16 cellular contexts compared by ENCODE assay signal in the genomic region with DNA sequence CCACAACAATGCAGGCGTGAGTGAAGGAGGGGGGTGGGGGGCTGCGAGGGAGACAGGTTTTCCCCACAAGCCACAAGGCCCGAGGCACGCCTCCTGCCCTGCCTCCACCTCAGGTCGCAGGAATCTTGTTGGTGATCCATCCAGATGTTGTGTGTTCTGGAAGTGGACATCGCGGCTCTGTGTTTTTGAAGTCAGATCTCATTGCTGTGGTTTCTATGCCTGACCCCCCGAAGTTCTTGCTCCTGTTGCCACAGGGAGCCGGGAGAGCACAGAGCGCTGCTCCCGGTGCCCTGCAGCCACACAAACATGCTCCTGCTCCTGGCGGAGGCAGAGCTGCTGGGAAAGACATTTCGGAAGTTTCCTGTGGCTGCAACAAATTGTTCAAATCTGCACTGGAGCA.
"Had no signal": no experiment of that assay in that cellular context is flagged by ENCODE, and none has a peak within 500 bp of the region (broad histone marks: within the 10 kb centered on the region; RNA-seq: fewer than 3 reads in every experiment).

No MANE protein-coding gene starts in this region.

- H3K9ac ChIP-seq: SK-N-SH had no signal

- H3K4me3 ChIP-seq: tibial nerve had no signal

- H3K4me1 ChIP-seq: tibial nerve had no signal

- H3K4me1 Mint-ChIP-seq: activated B cell treated with CpG ODN at 0.5 μM for 24 hours had no signal

- DNase-seq: activated B cell treated with CpG ODN at 0.5 μM for 24 hours; activated CD4-positive, alpha-beta memory T cell treated with anti-CD3 and anti-CD28 coated beads for 36 hours; activated CD4-positive, alpha-beta T cell treated with anti-CD3 and anti-CD28 coated beads for 4 hours; activated T-cell treated with anti-CD3 and anti-CD28 coated beads for 4 hours; effector memory CD4-positive, alpha-beta T cell; foreskin melanocyte; glutamatergic neuron; hippocampal formation; naive thymus-derived CD4-positive, alpha-beta T cell; SK-N-SH had no signal

- H3K27ac ChIP-seq: tibial nerve had no signal

- H3K4me3 Mint-ChIP-seq: activated B cell treated with CpG ODN at 0.5 μM for 24 hours; activated CD4-positive, alpha-beta memory T cell treated with anti-CD3 and anti-CD28 coated beads for 36 hours; activated naive CD8-positive, alpha-beta T cell; activated T-helper 1 cell treated with anti-CD3 and anti-CD28 coated beads, Interleukin-12 subunit alpha, Interleukin-12 subunit beta, Interleukin-2, Interleukin-4 antibody, amounts not matched to agents 30 ng/mL and 10 ng/mL and 1 ng/mL, durations not matched to agents 14 hours and 24 hours and 36 hours; dendritic cell treated with granulocyte-macrophage colony-stimulating factor and Interleukin-4, amounts not matched to agents 40 ng/mL and 50 ng/mL, for 4 days; naive thymus-derived CD4-positive, alpha-beta T cell; stimulated activated naive CD8-positive, alpha-beta T cell treated with anti-CD3 and anti-CD28 coated beads, Interleukin-15, Interleukin-2, amounts not matched to agents 100 ng/mL and 50 ng/mL, for 24 hours; T-helper 2 cell treated with Interferon-gamma antibody and Interleukin-4, amounts not matched to agents 5 μg/mL and 100 μg/mL, for 36 hours had no signal

- H3K9me3 Mint-ChIP-seq: activated B cell treated with CpG ODN at 0.5 μM for 24 hours; activated CD4-positive, alpha-beta memory T cell treated with anti-CD3 and anti-CD28 coated beads for 36 hours; activated T-helper 1 cell treated with anti-CD3 and anti-CD28 coated beads, Interleukin-12 subunit alpha, Interleukin-12 subunit beta, Interleukin-2, Interleukin-4 antibody, amounts not matched to agents 30 ng/mL and 10 ng/mL and 1 ng/mL, durations not matched to agents 14 hours and 24 hours and 36 hours; dendritic cell treated with granulocyte-macrophage colony-stimulating factor and Interleukin-4, amounts not matched to agents 40 ng/mL and 50 ng/mL, for 4 days; T-helper 2 cell treated with Interferon-gamma antibody and Interleukin-4, amounts not matched to agents 5 μg/mL and 100 μg/mL, for 36 hours had no signal

- H3K4me2 ChIP-seq: SK-N-SH had no signal

- H3K27me3 Mint-ChIP-seq: activated B cell treated with CpG ODN at 0.5 μM for 24 hours; activated CD4-positive, alpha-beta memory T cell treated with anti-CD3 and anti-CD28 coated beads for 36 hours; activated naive CD8-positive, alpha-beta T cell; dendritic cell treated with granulocyte-macrophage colony-stimulating factor and Interleukin-4, amounts not matched to agents 40 ng/mL and 50 ng/mL, for 4 days; naive thymus-derived CD4-positive, alpha-beta T cell; stimulated activated naive CD8-positive, alpha-beta T cell treated with anti-CD3 and anti-CD28 coated beads, Interleukin-15, Interleukin-2, amounts not matched to agents 100 ng/mL and 50 ng/mL, for 24 hours had no signal

- H3K27me3 ChIP-seq: tibial nerve had no signal

- ATAC-seq: naive thymus-derived CD4-positive, alpha-beta T cell had no signal

- H3K9me3 ChIP-seq: SK-N-SH, tibial nerve had no signal

- H3K27ac Mint-ChIP-seq: activated B cell treated with CpG ODN at 0.5 μM for 24 hours; activated CD4-positive, alpha-beta memory T cell treated with anti-CD3 and anti-CD28 coated beads for 36 hours; activated naive CD8-positive, alpha-beta T cell; activated T-helper 1 cell treated with anti-CD3 and anti-CD28 coated beads, Interleukin-12 subunit alpha, Interleukin-12 subunit beta, Interleukin-2, Interleukin-4 antibody, amounts not matched to agents 30 ng/mL and 10 ng/mL and 1 ng/mL, durations not matched to agents 14 hours and 24 hours and 36 hours; dendritic cell treated with granulocyte-macrophage colony-stimulating factor and Interleukin-4, amounts not matched to agents 40 ng/mL and 50 ng/mL, for 4 days; naive thymus-derived CD4-positive, alpha-beta T cell; stimulated activated naive CD8-positive, alpha-beta T cell treated with anti-CD3 and anti-CD28 coated beads, Interleukin-15, Interleukin-2, amounts not matched to agents 100 ng/mL and 50 ng/mL, for 24 hours; T-helper 2 cell treated with Interferon-gamma antibody and Interleukin-4, amounts not matched to agents 5 μg/mL and 100 μg/mL, for 36 hours had no signal
